8 cellular contexts compared by ENCODE assay signal in genomic region chr20:6142348-6142993, GRCh38. TPM values are rescaled to one million over a fixed set of nuclear protein-coding genes. Genes with fewer than 3 reads are reported as not detected.
DNase-seq lines count a peak whose midpoint lies in the region; ATAC-seq and TF ChIP-seq lines count a peak whose summit lies in the region.

No MANE protein-coding gene starts in this region.

- ATAC-seq in CD4-positive, CD25-positive, alpha-beta regulatory T cell (ENCODE audit: low read depth in 2 of 2), result no peak
- ATAC-seq in GM18907 (IDR thresholded peaks at IDR 0.05; ENCODE audit: unreplicated experiment) (peak; percentile 74), HG03457 (IDR thresholded peaks at IDR 0.05; ENCODE audit: unreplicated experiment) (no peak)
- peak in 1 of 2 donors; percentile 40 for ATAC-seq in activated T-cell treated with anti-CD3 and anti-CD28 coated beads, Interleukin-2, amount 50 U/mL, for 72 hours (replicated peaks in 1 of 2)

- peak; percentile 89 for TF ChIP-seq CTCF in progenitor cell of endocrine pancreas (IDR thresholded peaks at IDR 0.05; ENCODE audit: unreplicated experiment)

- no peaks in the 10 kb centered on the region for H3K4me1 ChIP-seq in CD4-positive, CD25-positive, alpha-beta regulatory T cell (ENCODE audit: control insufficient read depth, insufficient read depth, low read length, poor library complexity, severe bottlenecking)
- no peaks in the 10 kb centered on the region for H3K4me1 ChIP-seq in NT2/D1 (ENCODE audit: insufficient read depth, insufficient read length)

- no peak overlapping the region for H3K27ac ChIP-seq in CD4-positive, CD25-positive, alpha-beta regulatory T cell (ENCODE audit: insufficient read depth, low read length, poor library complexity, severe bottlenecking)

- H3K36me3 Mint-ChIP-seq in CD4-positive, CD25-positive, alpha-beta regulatory T cell, result no peaks in the 10 kb centered on the region
- no peaks in the 10 kb centered on the region for H3K36me3 Mint-ChIP-seq in activated T-cell treated with anti-CD3 and anti-CD28 coated beads, Interleukin-2, amount 50 U/mL, for 72 hours (ENCODE audit: insufficient read depth in 2 of 2)
- H3K36me3 Mint-ChIP-seq in progenitor cell of endocrine pancreas (ENCODE audit: insufficient read depth), result no peaks in the 10 kb centered on the region

- no peaks in the 10 kb centered on the region for H3K9me3 ChIP-seq in CD4-positive, CD25-positive, alpha-beta regulatory T cell (ENCODE audit: control insufficient read depth in 2 of 2, low read length in 2 of 2)
- H3K9me3 ChIP-seq in NT2/D1 (ENCODE audit: insufficient read depth, low read length), result no peaks in the 10 kb centered on the region; the same call in 1 of the 2 replicates

- H3K27me3 ChIP-seq in CD4-positive, CD25-positive, alpha-beta regulatory T cell (ENCODE audit: control insufficient read depth, insufficient read depth, low read length), result no peaks in the 10 kb centered on the region
- no peaks in the 10 kb centered on the region for H3K27me3 ChIP-seq in NT2/D1 (ENCODE audit: insufficient read depth, insufficient read length)

- peak overlapping the region in 1 of 3 donors; percentile 63 for H3K27ac Mint-ChIP-seq in CD4-positive, CD25-positive, alpha-beta regulatory T cell
- no peak overlapping the region for H3K27ac Mint-ChIP-seq in activated T-cell treated with anti-CD3 and anti-CD28 coated beads, Interleukin-2, amount 50 U/mL, for 72 hours
- no peak overlapping the region for H3K27ac Mint-ChIP-seq in progenitor cell of endocrine pancreas

- H3K9me3 Mint-ChIP-seq in CD4-positive, CD25-positive, alpha-beta regulatory T cell, result peaks cover 0 to 5% (median 0%) of the 10 kb centered on the region in 7 donors
- no peaks in the 10 kb centered on the region for H3K9me3 Mint-ChIP-seq in activated T-cell treated with anti-CD3 and anti-CD28 coated beads, Interleukin-2, amount 50 U/mL, for 72 hours
- peaks cover 8% of the 10 kb centered on the region for H3K9me3 Mint-ChIP-seq in progenitor cell of endocrine pancreas (ENCODE audit: low read depth)

- no peak overlapping the region for H3K9ac ChIP-seq in NT2/D1 (ENCODE audit: insufficient read length, low read depth)

- H3K4me1 Mint-ChIP-seq in CD4-positive, CD25-positive, alpha-beta regulatory T cell, result peaks cover 0 to 2% (median 0%) of the 10 kb centered on the region in 4 donors
- no peaks in the 10 kb centered on the region for H3K4me1 Mint-ChIP-seq in activated T-cell treated with anti-CD3 and anti-CD28 coated beads, Interleukin-2, amount 50 U/mL, for 72 hours (ENCODE audit: low read depth)
- H3K4me1 Mint-ChIP-seq in progenitor cell of endocrine pancreas (ENCODE audit: low read depth), result no peaks in the 10 kb centered on the region

- H3K4me3 ChIP-seq in CD4-positive, CD25-positive, alpha-beta regulatory T cell (ENCODE audit: low read depth, low read length), result no peak overlapping the region
- no peak overlapping the region for H3K4me3 ChIP-seq in NT2/D1 (ENCODE audit: insufficient read length, low read depth)

- H3K36me3 ChIP-seq in CD4-positive, CD25-positive, alpha-beta regulatory T cell (ENCODE audit: control insufficient read depth, insufficient read depth, low read length), result no peaks in the 10 kb centered on the region
- H3K36me3 ChIP-seq in NT2/D1 (ENCODE audit: insufficient read depth, insufficient read length, low read length), result no peaks in the 10 kb centered on the region

- DNase-seq in CD4-positive, CD25-positive, alpha-beta regulatory T cell, result peak; percentile 24 to 64 (median 25)
- DNase-seq in HT-29 (ENCODE audit: low spot score) (peak; percentile 81), NT2/D1 (ENCODE audit: low read depth, low spot score) (peak; percentile 58), glomerular visceral epithelial cell (ENCODE audit: extremely low spot score) (peak; percentile 66), progenitor cell of endocrine pancreas (ENCODE audit: low spot score, unreplicated experiment) (peak; percentile 31)
- DNase-seq in activated T-cell treated with anti-CD3 and anti-CD28 coated beads, Interleukin-2, amount 50 U/mL, for 72 hours, result peak; percentile 40 to 49

- peaks cover 4% of the 10 kb centered on the region for H3K27me3 Mint-ChIP-seq in CD4-positive, CD25-positive, alpha-beta regulatory T cell
- peaks cover 2% of the 10 kb centered on the region for H3K27me3 Mint-ChIP-seq in activated T-cell treated with anti-CD3 and anti-CD28 coated beads, Interleukin-2, amount 50 U/mL, for 72 hours (ENCODE audit: low read depth)
- peaks cover 15% of the 10 kb centered on the region for H3K27me3 Mint-ChIP-seq in progenitor cell of endocrine pancreas

- H3K4me3 Mint-ChIP-seq in CD4-positive, CD25-positive, alpha-beta regulatory T cell, result no peak overlapping the region
- H3K4me3 Mint-ChIP-seq in activated T-cell treated with anti-CD3 and anti-CD28 coated beads, Interleukin-2, amount 50 U/mL, for 72 hours, result no peak overlapping the region
- no peak overlapping the region for H3K4me3 Mint-ChIP-seq in progenitor cell of endocrine pancreas (ENCODE audit: low read depth)

RNA-seq across cellular contexts. Expression of gene FERMT1, which starts 19.6 kb away (rescaled TPM):
- not detected for total RNA-seq in CD4-positive, CD25-positive, alpha-beta regulatory T cell
- polyA plus RNA-seq in CD4-positive, CD25-positive, alpha-beta regulatory T cell, result not detected
- 69.1 and 72.0 TPM in 2 replicates for total RNA-seq in HT-29 (2014; rRNA removed; shearing (Covaris generic))
- total RNA-seq in activated T-cell treated with anti-CD3 and anti-CD28 coated beads, Interleukin-2, amount 50 U/mL, for 72 hours, result under 1 TPM; 0.34 to 0.37 TPM
- 8.1 and 8.4 TPM in 2 replicates for total RNA-seq in progenitor cell of endocrine pancreas

Comparison
In these comparisons a context has a peak if more than half of its experiments do, and no peak if none do; other contexts are left out.
1. DNase-seq: peak in every context shown above with its lines; median percentile 81 in HT-29; 66 in glomerular visceral epithelial cell; 58 in NT2/D1; 44 in activated T-cell treated with anti-CD3 and anti-CD28 coated beads, Interleukin-2, amount 50 U/mL, for 72 hours; 31 in progenitor cell of endocrine pancreas; 25 in CD4-positive, CD25-positive, alpha-beta regulatory T cell.